Comparison of ENCODE assay signal across 7 cellular contexts in genomic region chr18:9914584-9915290, GRCh38. TPM values are rescaled to one million over a fixed set of nuclear protein-coding genes. Genes with fewer than 3 reads are reported as not detected.
DNase-seq lines count a peak whose midpoint lies in the region; ATAC-seq, FAIRE-seq and TF ChIP-seq lines count a peak whose summit lies in the region.

No MANE protein-coding gene starts in this region.

- H3K4me1 Mint-ChIP-seq in central memory CD8-positive, alpha-beta T cell = peaks cover 18% of the 10 kb centered on the region

- no peaks in the 10 kb centered on the region for H3K9me3 Mint-ChIP-seq in central memory CD8-positive, alpha-beta T cell

- DNase-seq in GM12892 (ENCODE audit: insufficient read length) = peak; percentile 48
- peak; percentile 12 for DNase-seq in NCI-H1417 treated with DMSO at 0.1 percent for 48 hours (lab: John Stamatoyannopoulos, UW)
- DNase-seq in activated CD4-positive, CD25-positive, alpha-beta regulatory T cell treated with anti-CD3 and anti-CD28 coated beads, Interleukin-2, amount 50 U/mL, for 16 hours (ENCODE audit: low read depth, low spot score) = peak; percentile 55
- peak; percentile 58 to 66 for DNase-seq in central memory CD8-positive, alpha-beta T cell (ENCODE audit: low spot score in 2 of 2)
- peak; percentile 81 to 85 for DNase-seq in left colon
- DNase-seq in stimulated activated CD4-positive, alpha-beta T cell treated with anti-CD3 and anti-CD28 coated beads, Interleukin-2, amount 100 ng/mL, for 4 hours (ENCODE audit: low read depth) = peak; percentile 72

- peaks cover 7% of the 10 kb centered on the region for H3K36me3 Mint-ChIP-seq in central memory CD8-positive, alpha-beta T cell (ENCODE audit: insufficient read depth)

- intact Hi-C loops in left colon (cut with DNase I, micrococcal nuclease) = no loop called here

- peak overlapping the region; percentile 82 for H3K4me3 Mint-ChIP-seq in central memory CD8-positive, alpha-beta T cell

- no peak for FAIRE-seq in GM12892 (lab: Jason Lieb, UNC)

- no peak for TF ChIP-seq POLR2A in GM12892 (IDR thresholded peaks at IDR 0.05; ENCODE audit: low read depth, low read length)

- H3K27me3 Mint-ChIP-seq in central memory CD8-positive, alpha-beta T cell = peaks cover 4% of the 10 kb centered on the region

- peak; percentile 35 for ATAC-seq in HG02678 (IDR thresholded peaks at IDR 0.05; ENCODE audit: unreplicated experiment)
- ATAC-seq in central memory CD8-positive, alpha-beta T cell (replicated peaks; ENCODE audit: extremely low read depth, poor library complexity, severe bottlenecking) = peak; percentile 33
- peak; percentile 50 for ATAC-seq in left colon

- peak overlapping the region; percentile 80 for H3K27ac Mint-ChIP-seq in central memory CD8-positive, alpha-beta T cell (ENCODE audit: low read depth)

RNA-seq across cellular contexts. Expression of gene VAPA, which starts 0.9 kb away (rescaled TPM):
- 149 TPM for polyA plus RNA-seq in GM12892 (2012; ENCODE audit: missing spikeins)
- 100 to 1,000 TPM; 242 to 274 TPM for total RNA-seq in left colon

RNA-seq across cellular contexts. Expression of gene TXNDC2, which starts 29.0 kb away (rescaled TPM):
- not detected for polyA plus RNA-seq in GM12892 (2012; ENCODE audit: missing spikeins)
- total RNA-seq in left colon = not detected

Comparison
In these comparisons a context has a peak if more than half of its experiments do, and no peak if none do; other contexts are left out.
1. Peak in every context shown above with its lines: DNase-seq and ATAC-seq.
2. DNase-seq: peak in every context shown above with its lines; median percentile 83 in left colon; 72 in stimulated activated CD4-positive, alpha-beta T cell treated with anti-CD3 and anti-CD28 coated beads, Interleukin-2, amount 100 ng/mL, for 4 hours; 62 in central memory CD8-positive, alpha-beta T cell; 55 in activated CD4-positive, CD25-positive, alpha-beta regulatory T cell treated with anti-CD3 and anti-CD28 coated beads, Interleukin-2, amount 50 U/mL, for 16 hours; 48 in GM12892; 12 in NCI-H1417 treated with DMSO at 0.1 percent for 48 hours.